ENCODE assay signal across 8 cellular contexts in genomic region chr7:124856299-124856888, GRCh38.
DNase-seq lines count a peak whose midpoint lies in the region; ATAC-seq and TF ChIP-seq lines count a peak whose summit lies in the region.

No MANE protein-coding gene starts in this region.

- peak; percentile 72; the same call in 1 of the 2 replicates for TF ChIP-seq CTCF in Panc1 (IDR thresholded peaks at IDR 0.05)
- peak in 5 of 6 experiments; percentile 24 to 61 (median 47) for TF ChIP-seq CTCF in esophagus squamous epithelium (IDR thresholded peaks at IDR 0.05)
- TF ChIP-seq CTCF in lower leg skin (IDR thresholded peaks at IDR 0.05): no peak

- H3K36me3 ChIP-seq in Panc1 (ENCODE audit: control insufficient read depth, insufficient read depth, low read length) (peaks cover 2% of the 10 kb centered on the region), esophagus squamous epithelium (peaks cover 0 to 29% (median 0%) of the 10 kb centered on the region in 3 donors)

- POLR2A ChIA-PET in Panc1 (lab: Charles Lee): no interaction called here

- DNase-seq in AG20443 (ENCODE audit: low spot score) (peak; percentile 29), Panc1 (ENCODE audit: low read depth, low spot score) (peak; percentile 39), esophagus squamous epithelium (lab: John Stamatoyannopoulos, UW) (no peak), renal cortical epithelial cell (ENCODE audit: low read depth) (peak; percentile 58), GM19238 (ENCODE audit: insufficient read length, low spot score) (no peak), lower leg skin (ENCODE audit: low spot score in 2 of 2) (no peak)

- H3K4me3 ChIP-seq in Panc1 (ENCODE audit: low read depth in 2 of 2, low read length in 2 of 2): no peak overlapping the region
- H3K4me3 ChIP-seq in esophagus squamous epithelium: no peak overlapping the region
- no peak overlapping the region for H3K4me3 ChIP-seq in lower leg skin (ENCODE audit: low read depth, poor library complexity, severe bottlenecking)

- H3K27ac ChIP-seq in Panc1 (ENCODE audit: low read length) (no peak overlapping the region), esophagus squamous epithelium (no peak overlapping the region)

- ATAC-seq in GM18498 (IDR thresholded peaks at IDR 0.05; ENCODE audit: unreplicated experiment) (peak; percentile 64), HG03442 (IDR thresholded peaks at IDR 0.05; ENCODE audit: unreplicated experiment) (peak; percentile 61), Panc1 (0 out of 2 replicates have a peak, but pooled peaks have one; percentile 53)

- 82 to 86% methylated on average over 3 of the region's 3 CpGs for WGBS in esophagus squamous epithelium, 2 donors
- 83 to 87% methylated on average over 3 of the region's 3 CpGs for WGBS in lower leg skin, 2 donors

- H3K4me1 ChIP-seq in Panc1 (ENCODE audit: control insufficient read depth, insufficient read depth, low read length): no peaks in the 10 kb centered on the region
- H3K4me1 ChIP-seq in esophagus squamous epithelium: no peaks in the 10 kb centered on the region

- TF ChIP-seq POLR2A in esophagus squamous epithelium (IDR thresholded peaks at IDR 0.05): no peak
- TF ChIP-seq POLR2A in lower leg skin (IDR thresholded peaks at IDR 0.05): no peak

- in situ Hi-C loops in Panc1 (cut with HindIII; ENCODE audit: low pct_unique_long_range_greater_than_20kb, low sequenced_read_pairs): no loop called here

- CTCF ChIA-PET in Panc1 (lab: Charles Lee): no interaction called here

- H3K27me3 ChIP-seq in Panc1 (ENCODE audit: control insufficient read depth, insufficient read depth, low read length) (no peaks in the 10 kb centered on the region), esophagus squamous epithelium (no peaks in the 10 kb centered on the region)

- BruUV-seq in Panc1 (replicated peaks; lab: Mats Ljungman, UMichigan): no TSS peak

- intact Hi-C loops in Panc1 (cut with micrococcal nuclease; ENCODE audit: unreplicated experiment) (loop anchor here (1.0 kb wide), 1 partner anchor 703 kb away; no protein-coding TSS in a partner anchor), esophagus squamous epithelium (cut with DNase I) (no loop called here), lower leg skin (cut with DNase I; ENCODE audit: low total_unique reads) (no loop called here)

- no peaks in the 10 kb centered on the region for H3K9me3 ChIP-seq in Panc1 (ENCODE audit: control insufficient read depth, insufficient read depth, low read depth, low read length)
- H3K9me3 ChIP-seq in esophagus squamous epithelium: no peaks in the 10 kb centered on the region

Comparison
In these comparisons a context has a peak if more than half of its experiments do, and no peak if none do; other contexts are left out.
1. DNase-seq: peak in AG20443 (single experiment), Panc1 (single experiment) and renal cortical epithelial cell (single experiment); none in esophagus squamous epithelium (single experiment), GM19238 (single experiment) and lower leg skin (0 of 2).
2. CTCF ChIP-seq: peak in Panc1 (single experiment) and esophagus squamous epithelium (5 of 6); none in lower leg skin (0 of 3).
3. Peak in every context shown above with its lines, with median percentiles within 50 percentile points of each other: ATAC-seq.